1 cellular context compared by ENCODE assay signal in genomic region chr6:169500688-169501087, GRCh38.
TF ChIP-seq lines count a peak whose summit lies in the region.

No MANE protein-coding gene starts in this region.

TF ChIP-seq in HCT116, 20 proteins besides CTCF, POLR2A, EP300 and RAD21 (continued from another document):
- TF ChIP-seq, protein P1, sequence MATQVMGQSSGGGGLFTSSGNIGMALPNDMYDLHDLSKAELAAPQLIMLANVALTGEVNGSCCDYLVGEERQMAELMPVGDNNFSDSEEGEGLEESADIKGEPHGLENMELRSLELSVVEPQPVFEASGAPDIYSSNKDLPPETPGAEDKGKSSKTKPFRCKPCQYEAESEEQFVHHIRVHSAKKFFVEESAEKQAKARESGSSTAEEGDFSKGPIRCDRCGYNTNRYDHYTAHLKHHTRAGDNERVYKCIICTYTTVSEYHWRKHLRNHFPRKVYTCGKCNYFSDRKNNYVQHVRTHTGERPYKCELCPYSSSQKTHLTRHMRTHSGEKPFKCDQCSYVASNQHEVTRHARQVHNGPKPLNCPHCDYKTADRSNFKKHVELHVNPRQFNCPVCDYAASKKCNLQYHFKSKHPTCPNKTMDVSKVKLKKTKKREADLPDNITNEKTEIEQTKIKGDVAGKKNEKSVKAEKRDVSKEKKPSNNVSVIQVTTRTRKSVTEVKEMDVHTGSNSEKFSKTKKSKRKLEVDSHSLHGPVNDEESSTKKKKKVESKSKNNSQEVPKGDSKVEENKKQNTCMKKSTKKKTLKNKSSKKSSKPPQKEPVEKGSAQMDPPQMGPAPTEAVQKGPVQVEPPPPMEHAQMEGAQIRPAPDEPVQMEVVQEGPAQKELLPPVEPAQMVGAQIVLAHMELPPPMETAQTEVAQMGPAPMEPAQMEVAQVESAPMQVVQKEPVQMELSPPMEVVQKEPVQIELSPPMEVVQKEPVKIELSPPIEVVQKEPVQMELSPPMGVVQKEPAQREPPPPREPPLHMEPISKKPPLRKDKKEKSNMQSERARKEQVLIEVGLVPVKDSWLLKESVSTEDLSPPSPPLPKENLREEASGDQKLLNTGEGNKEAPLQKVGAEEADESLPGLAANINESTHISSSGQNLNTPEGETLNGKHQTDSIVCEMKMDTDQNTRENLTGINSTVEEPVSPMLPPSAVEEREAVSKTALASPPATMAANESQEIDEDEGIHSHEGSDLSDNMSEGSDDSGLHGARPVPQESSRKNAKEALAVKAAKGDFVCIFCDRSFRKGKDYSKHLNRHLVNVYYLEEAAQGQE (IDR thresholded peaks at IDR 0.05; ENCODE audit: low read depth) = no peak
- TF ChIP-seq JUND (IDR thresholded peaks at IDR 0.05) = no peak
- no peak for TF ChIP-seq ELF1 (IDR thresholded peaks at IDR 0.05; ENCODE audit: borderline replicate concordance, low read depth)
- TF ChIP-seq, protein P2, sequence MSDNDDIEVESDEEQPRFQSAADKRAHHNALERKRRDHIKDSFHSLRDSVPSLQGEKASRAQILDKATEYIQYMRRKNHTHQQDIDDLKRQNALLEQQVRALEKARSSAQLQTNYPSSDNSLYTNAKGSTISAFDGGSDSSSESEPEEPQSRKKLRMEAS (IDR thresholded peaks at IDR 0.05) = no peak
- TF ChIP-seq FOSL1 (IDR thresholded peaks at IDR 0.05; ENCODE audit: low read depth) = no peak
- TF ChIP-seq TCF7L2 (IDR thresholded peaks at IDR 0.05; ENCODE audit: borderline replicate concordance, extremely low read depth, insufficient read depth, insufficient read length) = no peak
- no peak for TF ChIP-seq EZH2phosphoT487 (IDR thresholded peaks at IDR 0.05; ENCODE audit: borderline replicate concordance)
